ENCODE assay signal across 2 cellular contexts in genomic region chr4:155620637-155621036, GRCh38.
TF ChIP-seq lines count a peak whose summit lies in the region.

No MANE protein-coding gene starts in this region.

TF ChIP-seq in IMR-90, 13 proteins besides CTCF, POLR2A, EP300 and RAD21 (continued from another document):
- TF ChIP-seq SMC3 (IDR thresholded peaks at IDR 0.05; ENCODE audit: low read depth, low read length) (no peak), NFE2L2 (IDR thresholded peaks at IDR 0.05; ENCODE audit: low read depth, low read length) (no peak), FOS (IDR thresholded peaks at IDR 0.05; ENCODE audit: low read depth, low read length) (no peak), MAFK (IDR thresholded peaks at IDR 0.05; ENCODE audit: low read depth, low read length) (no peak), MAZ (IDR thresholded peaks at IDR 0.05; ENCODE audit: borderline replicate concordance, low read depth, low read length) (no peak)
TF ChIP-seq in IMR-90: peak in this region for 0.

TF ChIP-seq in endothelial cell of umbilical vein, 7 proteins besides CTCF, POLR2A, EP300 and RAD21:
- TF ChIP-seq FOS (IDR thresholded peaks at IDR 0.05; ENCODE audit: borderline replicate concordance, insufficient read depth, low read length) (no peak), GATA2 (IDR thresholded peaks at IDR 0.05; ENCODE audit: insufficient read depth, insufficient read length, low read depth, low read length) (no peak), MAX (IDR thresholded peaks at IDR 0.05; ENCODE audit: insufficient read depth, insufficient read length) (no peak), EZH2 (IDR thresholded peaks at IDR 0.05; ENCODE audit: borderline replicate concordance, low read depth, low read length, severe bottlenecking) (no peak), POLR2AphosphoS5 (IDR thresholded peaks at IDR 0.05; ENCODE audit: insufficient read depth, low read depth, low read length) (no peak), JUN (IDR thresholded peaks at IDR 0.05; ENCODE audit: borderline replicate concordance, insufficient read depth, insufficient read length, low read depth) (no peak), MYC (IDR thresholded peaks at IDR 0.05; ENCODE audit: low read depth, low read length) (no peak)
